In the genomic region with DNA sequence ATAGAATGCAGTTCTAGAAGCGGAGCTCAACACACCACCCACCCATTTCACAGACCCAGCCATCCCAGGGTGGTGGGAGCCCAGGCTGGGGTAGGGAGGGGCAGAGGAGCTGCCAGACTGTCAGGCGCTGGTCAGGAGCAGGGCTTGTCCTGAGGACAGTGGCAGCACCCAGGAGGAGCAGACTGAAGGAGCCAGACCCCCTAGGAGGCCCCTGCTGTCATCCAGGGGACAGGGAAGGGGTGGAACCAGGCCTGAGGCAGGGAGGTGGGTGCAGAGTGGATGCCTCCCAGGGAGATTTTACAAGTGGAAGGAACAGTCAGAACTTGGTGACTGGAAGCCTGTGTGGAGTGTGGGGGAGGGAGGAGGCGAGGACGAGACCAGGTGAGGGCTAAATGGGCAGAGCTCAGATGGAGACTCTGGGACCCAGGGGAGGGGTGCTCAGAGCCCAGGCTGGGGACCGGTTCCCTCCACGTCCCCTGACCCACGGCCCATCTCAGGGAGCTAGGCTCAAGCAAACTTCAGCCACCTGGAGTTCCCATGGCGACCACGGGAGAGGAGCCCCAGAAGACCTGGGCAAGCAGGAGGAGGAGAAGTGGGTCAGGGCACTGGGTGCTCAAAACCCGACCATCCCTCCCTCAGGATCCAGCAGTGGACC, we compare ENCODE assay signal across 8 cellular contexts.
DNase-seq lines count a peak whose midpoint lies in the region; ATAC-seq, FAIRE-seq and TF ChIP-seq lines count a peak whose summit lies in the region.
"Not testable (repeated sequence)": the region's sequence is repeated elsewhere in the genome, so short reads cannot be mapped to it uniquely, and the experiment has no call there.

No MANE protein-coding gene starts in this region.

- H3K4me1 ChIP-seq in BLaER1 = peaks cover 24% of the 10 kb centered on the region
- H3K4me1 ChIP-seq in HEK293 (ENCODE audit: control insufficient read depth, insufficient read depth, low read length); endodermal cell (ENCODE audit: control insufficient read depth, insufficient read depth, low read length); kidney (ENCODE audit: control insufficient read depth in 1 of 2, insufficient read depth in 1 of 2, low read depth in 1 of 2, low read length in 2 of 2); naive thymus-derived CD4-positive, alpha-beta T cell (ENCODE audit: control insufficient read depth in 2 of 2, insufficient read depth in 2 of 2, low read length in 2 of 2); upper lobe of right lung: not testable (repeated sequence)

- not testable (repeated sequence) for TF ChIP-seq CTCF in HEK293 (tag by site-specific recombination; IDR thresholded peaks at IDR 0.05); endodermal cell (conservative IDR thresholded peaks at IDR 0.05); kidney (IDR thresholded peaks at IDR 0.05; ENCODE audit: borderline replicate concordance, extremely low read depth, insufficient read depth); upper lobe of right lung (IDR thresholded peaks at IDR 0.05)

- CTCF ChIA-PET in HEK293 (lab: Yijun Ruan, JAX) = interaction anchor here (0.5 to 1.6 kb wide), 2 partner anchors 13 to 38 kb away, joined by 3 to 5 read pairs; no protein-coding TSS in a partner anchor
- CTCF ChIA-PET in naive thymus-derived CD4-positive, alpha-beta T cell (lab: Charles Lee) = not testable (repeated sequence)

- H3K4me2 ChIP-seq in BLaER1 = 0 out of 2 replicates have a peak overlapping the region, but pooled peaks have one; percentile 64

- not testable (repeated sequence) for H3K36me3 Mint-ChIP-seq in endodermal cell (ENCODE audit: low read depth); naive thymus-derived CD4-positive, alpha-beta T cell

- H3K36me3 ChIP-seq in BLaER1; HEK293 (ENCODE audit: control insufficient read depth in 2 of 2, insufficient read depth in 1 of 2, low read length in 2 of 2); endodermal cell (ENCODE audit: control insufficient read depth, insufficient read depth, low read length); kidney (ENCODE audit: control insufficient read depth in 1 of 2, insufficient read depth in 2 of 2, low read length in 2 of 2); naive thymus-derived CD4-positive, alpha-beta T cell (ENCODE audit: control insufficient read depth in 2 of 3, insufficient read depth in 3 of 3, low read length in 3 of 3); upper lobe of right lung: not testable (repeated sequence)

- not testable (repeated sequence) for H3K4me3 Mint-ChIP-seq in endodermal cell; naive thymus-derived CD4-positive, alpha-beta T cell

- H3K27me3 ChIP-seq in BLaER1; endodermal cell (ENCODE audit: control insufficient read depth, insufficient read depth, low read length, poor library complexity, severe bottlenecking); naive thymus-derived CD4-positive, alpha-beta T cell (ENCODE audit: control insufficient read depth in 2 of 2, insufficient read depth in 2 of 2, low read length in 2 of 2); upper lobe of right lung: not testable (repeated sequence)

- POLR2A ChIA-PET in HEK293 (lab: Yijun Ruan, JAX); naive thymus-derived CD4-positive, alpha-beta T cell (lab: Charles Lee): not testable (repeated sequence)

- 0 out of 2 replicates have a peak overlapping the region, but pooled peaks have one; percentile 5 for H3K27ac ChIP-seq in BLaER1
- H3K27ac ChIP-seq in HEK293 (ENCODE audit: extremely low read depth, low read depth, low read length); endodermal cell (ENCODE audit: low read depth, low read length); kidney (ENCODE audit: low read depth in 2 of 2, low read length in 2 of 2); naive thymus-derived CD4-positive, alpha-beta T cell (ENCODE audit: low read depth, low read length); upper lobe of right lung: not testable (repeated sequence)

- H3K9ac ChIP-seq in BLaER1; endodermal cell (ENCODE audit: extremely low read depth, low read length, poor library complexity, severe bottlenecking); kidney (ENCODE audit: low read length in 2 of 2): not testable (repeated sequence)

- not testable (repeated sequence) for H3K27me3 Mint-ChIP-seq in endodermal cell (ENCODE audit: insufficient read depth); naive thymus-derived CD4-positive, alpha-beta T cell

- not testable (repeated sequence) for H3K27ac Mint-ChIP-seq in endodermal cell; naive thymus-derived CD4-positive, alpha-beta T cell

- not testable (repeated sequence) for H4K20me1 ChIP-seq in BLaER1

- WGBS in endodermal cell (ENCODE audit: insufficient coverage in 1 of 2, insufficient read length in 1 of 2), 2 experiments = 90 to 100% methylated on average over 1 to 10 of the region's 10 CpGs

- H3K4me1 Mint-ChIP-seq in endodermal cell = peaks cover 15% of the 10 kb centered on the region
- H3K4me1 Mint-ChIP-seq in naive thymus-derived CD4-positive, alpha-beta T cell = not testable (repeated sequence)

- peak; percentile 21 for ATAC-seq in naive thymus-derived CD4-positive, alpha-beta T cell
- not testable (repeated sequence) for ATAC-seq in sciatic nerve, upper lobe of right lung

- not testable (repeated sequence) for H3K9me3 ChIP-seq in BLaER1; HEK293 (ENCODE audit: control insufficient read depth, insufficient read depth, low read depth, low read length); endodermal cell (ENCODE audit: control insufficient read depth, low read length); kidney (ENCODE audit: control insufficient read depth in 1 of 2, low read length in 2 of 2); naive thymus-derived CD4-positive, alpha-beta T cell (ENCODE audit: control insufficient read depth in 2 of 3, low read length in 3 of 3); upper lobe of right lung

- FAIRE-seq in kidney (lab: Jason Lieb, UNC) = not testable (repeated sequence)

- H3K9me3 Mint-ChIP-seq in endodermal cell; naive thymus-derived CD4-positive, alpha-beta T cell: not testable (repeated sequence)

- not testable (repeated sequence) for H3K4me3 ChIP-seq in BLaER1; HEK293 (ENCODE audit: low read depth, low read length); endodermal cell (ENCODE audit: low read length); kidney (ENCODE audit: low read length in 2 of 2); naive thymus-derived CD4-positive, alpha-beta T cell (ENCODE audit: low read length); upper lobe of right lung

- intact Hi-C loops in kidney (cut with DNase I); naive thymus-derived CD4-positive, alpha-beta T cell (cut with micrococcal nuclease); sciatic nerve (cut with DNase I); upper lobe of right lung (cut with DNase I): not testable (repeated sequence)

- DNase-seq in activated effector memory CD4-positive, alpha-beta T cell treated with anti-CD3 and anti-CD28 coated beads, Interleukin-2, amount 50 U/mL, for 16 hours = peak; percentile 41
- DNase-seq in endodermal cell = peak; percentile 38
- peak; percentile 48 for DNase-seq in kidney
- DNase-seq in naive thymus-derived CD4-positive, alpha-beta T cell = not testable (repeated sequence)
- DNase-seq in sciatic nerve (ENCODE audit: low spot score) = peak; percentile 51
- peak; percentile 59 for DNase-seq in upper lobe of right lung

TF ChIP-seq in HEK293, 187 proteins besides CTCF, POLR2A, EP300 and RAD21:
- TF ChIP-seq GLIS1 (tag by site-specific recombination; IDR thresholded peaks at IDR 0.05) = peak; percentile 99
